21 cellular contexts compared by ENCODE assay signal in the genomic region with DNA sequence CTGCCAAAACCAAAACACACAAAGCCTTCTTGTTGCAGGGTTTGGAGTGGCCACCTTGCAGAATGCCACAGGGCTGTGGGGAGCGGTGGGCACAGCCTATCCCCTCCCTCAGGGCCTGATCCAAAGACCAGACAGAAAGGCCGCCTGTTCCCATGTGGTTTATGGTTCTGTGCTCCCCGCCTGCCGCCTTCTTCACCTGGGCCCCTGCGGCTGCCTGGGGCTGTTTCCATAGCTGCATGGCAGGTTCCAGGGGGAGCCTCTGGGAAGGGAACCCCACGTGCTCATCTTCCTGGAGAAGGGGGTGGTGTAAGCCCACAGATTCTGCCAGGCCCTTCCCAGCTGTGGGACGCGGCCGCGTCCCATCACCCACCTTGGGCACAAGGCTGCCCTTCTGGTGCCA.
DNase-seq lines count a peak whose midpoint lies in the region; ATAC-seq, FAIRE-seq and TF ChIP-seq lines count a peak whose summit lies in the region.
"Had no signal": no experiment of that assay in that cellular context is flagged by ENCODE, and none has a peak within 500 bp of the region (broad histone marks: within the 10 kb centered on the region; RNA-seq: fewer than 3 reads in every experiment).

No MANE protein-coding gene starts in this region.

- intact Hi-C loops in kidney (cut with DNase I) = no loop called here

- DNase-seq in activated effector memory CD4-positive, alpha-beta T cell treated with anti-CD3 and anti-CD28 coated beads, Interleukin-2, amount 50 U/mL, for 16 hours = peak; percentile 43
- DNase-seq in activated effector memory CD4-positive, alpha-beta T cell treated with Interleukin-2 at 50 U/mL for 16 hours = no peak
- DNase-seq in WTC11 (ENCODE audit: low spot score) = no peak
- peak; percentile 43 for DNase-seq in kidney
- DNase-seq in neuronal stem cell (ENCODE audit: low spot score) = no peak
- DNase-seq in islet precursor cell = no peak
- no peak for DNase-seq in NOMO-1 treated with DMSO at 0.1 percent for 48 hours (lab: John Stamatoyannopoulos, UW; ENCODE audit: unreplicated experiment)
- DNase-seq: AML-193; Caco-2; CD4-positive, alpha-beta T cell; IMR-90 had no signal

- no peak overlapping the region for H2BK120ac ChIP-seq in neuronal stem cell (ENCODE audit: low read depth, low read length)

- H3K27me3 Mint-ChIP-seq in WTC11 (ENCODE audit: low read depth) = no peaks in the 10 kb centered on the region; the same call in 1 of the 2 replicates
- H3K27me3 Mint-ChIP-seq: CD4-positive, alpha-beta T cell had no signal

- H3K4me1 ChIP-seq in kidney (ENCODE audit: control insufficient read depth in 1 of 2, insufficient read depth in 1 of 2, low read depth in 1 of 2, low read length in 2 of 2) (no peaks in the 10 kb centered on the region), neuronal stem cell (ENCODE audit: control insufficient read depth in 2 of 2, insufficient read depth in 1 of 2, low read depth in 1 of 2, low read length in 2 of 2) (no peaks in the 10 kb centered on the region)
- H3K4me1 ChIP-seq: A549, HAP-1 had no signal

- no CpG with 5 or more reads among the region's 10 CpGs for WGBS in neuronal stem cell (ENCODE audit: extremely low coverage in 2 of 2, insufficient read length in 2 of 2, insufficient replicate concordance in 1 of 2), 2 donors

- peaks cover 0 to 4% (median 0%) of the 10 kb centered on the region in 3 experiments for H3K27me3 ChIP-seq in neuronal stem cell (ENCODE audit: control insufficient read depth in 3 of 3, insufficient read depth in 3 of 3, low read depth in 1 of 3, low read length in 3 of 3)

- no peak overlapping the region for H4K91ac ChIP-seq in neuronal stem cell (ENCODE audit: low read depth, low read length, poor library complexity)

- no peak overlapping the region for H3K4me2 ChIP-seq in neuronal stem cell (ENCODE audit: insufficient read depth, low read length, poor library complexity, severe bottlenecking)
- H3K4me2 ChIP-seq: A549 had no signal

- H4K8ac ChIP-seq in neuronal stem cell (ENCODE audit: low read depth, low read length) = no peak overlapping the region

- H3K27ac ChIP-seq in kidney (ENCODE audit: low read depth in 2 of 2, low read length in 2 of 2) (no peak overlapping the region), neuronal stem cell (replicated peaks; ENCODE audit: low read length) (no peak overlapping the region)
- H3K27ac ChIP-seq: 22Rv1, A549, C4-2B, HL-60 had no signal

- no peaks in the 10 kb centered on the region for H3K36me3 ChIP-seq in kidney (ENCODE audit: control insufficient read depth in 1 of 2, insufficient read depth in 2 of 2, low read length in 2 of 2)
- no peaks in the 10 kb centered on the region for H3K36me3 ChIP-seq in neuronal stem cell (replicated peaks in 1 of 2; ENCODE audit: control insufficient read depth in 2 of 2, insufficient read depth in 2 of 2, low read length in 2 of 2)
- H3K36me3 ChIP-seq: HAP-1 had no signal

- H2AFZ ChIP-seq in neuronal stem cell (ENCODE audit: low read length) = no peak overlapping the region

- no peak overlapping the region for H2BK15ac ChIP-seq in neuronal stem cell (ENCODE audit: low read length)

- FAIRE-seq in kidney (lab: Jason Lieb, UNC) = no peak
- FAIRE-seq: A549, D721Med, G401.6, GM12891, H1 had no signal

- H3K18ac ChIP-seq in neuronal stem cell (ENCODE audit: low read length) = no peak overlapping the region

- H3K36me3 Mint-ChIP-seq in WTC11 = no peaks in the 10 kb centered on the region

- TF ChIP-seq CTCF in WTC11 (IDR thresholded peaks at IDR 0.05) (no peak), kidney (IDR thresholded peaks at IDR 0.05; ENCODE audit: borderline replicate concordance, extremely low read depth, insufficient read depth) (no peak)

- H3K14ac ChIP-seq in neuronal stem cell (ENCODE audit: low read length) = peak overlapping the region; percentile 64

- no peak overlapping the region for H3K4me3 Mint-ChIP-seq in WTC11
- H3K4me3 Mint-ChIP-seq: CD4-positive, alpha-beta T cell had no signal

- H3K27ac Mint-ChIP-seq in WTC11 = no peak overlapping the region
- H3K27ac Mint-ChIP-seq: CD4-positive, alpha-beta T cell had no signal

- peaks cover 4% of the 10 kb centered on the region; the same call in 1 of the 2 replicates for H3K9me3 Mint-ChIP-seq in WTC11
- H3K9me3 Mint-ChIP-seq: CD4-positive, alpha-beta T cell had no signal

- H3K4me3 ChIP-seq in kidney (ENCODE audit: low read length in 2 of 2) (no peak overlapping the region), neuronal stem cell (ENCODE audit: low read length in 2 of 2) (no peak overlapping the region)
- H3K4me3 ChIP-seq: A549, HAP-1 had no signal

- CTCF ChIA-PET in WTC11 (lab: Charles Lee) = no interaction called here

- H3K4ac ChIP-seq in neuronal stem cell (ENCODE audit: low read length) = no peak overlapping the region

- H3K23ac ChIP-seq in neuronal stem cell (ENCODE audit: low read depth, low read length, poor library complexity) = no peak overlapping the region

- H3K9me3 ChIP-seq in kidney (ENCODE audit: control insufficient read depth in 1 of 2, low read length in 2 of 2) = no peaks in the 10 kb centered on the region
- H3K9me3 ChIP-seq in neuronal stem cell (replicated peaks in 1 of 2; ENCODE audit: control insufficient read depth in 2 of 2, insufficient read depth in 1 of 2, low read depth in 1 of 2, low read length in 2 of 2) = no peaks in the 10 kb centered on the region
- H3K9me3 ChIP-seq: A549, Caco-2, HAP-1 had no signal

- POLR2A ChIA-PET in WTC11 (lab: Charles Lee) = no interaction called here

- H2BK5ac ChIP-seq in neuronal stem cell (ENCODE audit: low read length) = no peak overlapping the region

- no peaks in the 10 kb centered on the region for H3K79me1 ChIP-seq in neuronal stem cell (ENCODE audit: low read depth, low read length)

- no peak overlapping the region for H3K9ac ChIP-seq in kidney (ENCODE audit: low read length in 2 of 2)
- no peak overlapping the region for H3K9ac ChIP-seq in neuronal stem cell (ENCODE audit: low read depth, low read length, poor library complexity)

- ATAC-seq in WTC11 = peak; percentile 60
- ATAC-seq in GM21423 (IDR thresholded peaks at IDR 0.05; ENCODE audit: unreplicated experiment) = no peak
- ATAC-seq: A549 had no signal

- no peak overlapping the region for H2BK12ac ChIP-seq in neuronal stem cell (ENCODE audit: low read length)

- H3K4me1 Mint-ChIP-seq in WTC11 = 0 out of 2 replicates have a peak, but pooled peaks cover 2% of the 10 kb centered on the region

- no peak overlapping the region for H2AK5ac ChIP-seq in neuronal stem cell (ENCODE audit: low read depth, low read length)

TF ChIP-seq in WTC11, 78 proteins besides CTCF, POLR2A, EP300 and RAD21 (continues in another document):
- TF ChIP-seq, protein P1, sequence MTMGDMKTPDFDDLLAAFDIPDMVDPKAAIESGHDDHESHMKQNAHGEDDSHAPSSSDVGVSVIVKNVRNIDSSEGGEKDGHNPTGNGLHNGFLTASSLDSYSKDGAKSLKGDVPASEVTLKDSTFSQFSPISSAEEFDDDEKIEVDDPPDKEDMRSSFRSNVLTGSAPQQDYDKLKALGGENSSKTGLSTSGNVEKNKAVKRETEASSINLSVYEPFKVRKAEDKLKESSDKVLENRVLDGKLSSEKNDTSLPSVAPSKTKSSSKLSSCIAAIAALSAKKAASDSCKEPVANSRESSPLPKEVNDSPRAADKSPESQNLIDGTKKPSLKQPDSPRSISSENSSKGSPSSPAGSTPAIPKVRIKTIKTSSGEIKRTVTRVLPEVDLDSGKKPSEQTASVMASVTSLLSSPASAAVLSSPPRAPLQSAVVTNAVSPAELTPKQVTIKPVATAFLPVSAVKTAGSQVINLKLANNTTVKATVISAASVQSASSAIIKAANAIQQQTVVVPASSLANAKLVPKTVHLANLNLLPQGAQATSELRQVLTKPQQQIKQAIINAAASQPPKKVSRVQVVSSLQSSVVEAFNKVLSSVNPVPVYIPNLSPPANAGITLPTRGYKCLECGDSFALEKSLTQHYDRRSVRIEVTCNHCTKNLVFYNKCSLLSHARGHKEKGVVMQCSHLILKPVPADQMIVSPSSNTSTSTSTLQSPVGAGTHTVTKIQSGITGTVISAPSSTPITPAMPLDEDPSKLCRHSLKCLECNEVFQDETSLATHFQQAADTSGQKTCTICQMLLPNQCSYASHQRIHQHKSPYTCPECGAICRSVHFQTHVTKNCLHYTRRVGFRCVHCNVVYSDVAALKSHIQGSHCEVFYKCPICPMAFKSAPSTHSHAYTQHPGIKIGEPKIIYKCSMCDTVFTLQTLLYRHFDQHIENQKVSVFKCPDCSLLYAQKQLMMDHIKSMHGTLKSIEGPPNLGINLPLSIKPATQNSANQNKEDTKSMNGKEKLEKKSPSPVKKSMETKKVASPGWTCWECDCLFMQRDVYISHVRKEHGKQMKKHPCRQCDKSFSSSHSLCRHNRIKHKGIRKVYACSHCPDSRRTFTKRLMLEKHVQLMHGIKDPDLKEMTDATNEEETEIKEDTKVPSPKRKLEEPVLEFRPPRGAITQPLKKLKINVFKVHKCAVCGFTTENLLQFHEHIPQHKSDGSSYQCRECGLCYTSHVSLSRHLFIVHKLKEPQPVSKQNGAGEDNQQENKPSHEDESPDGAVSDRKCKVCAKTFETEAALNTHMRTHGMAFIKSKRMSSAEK (CRISPR knock-in tag; IDR thresholded peaks at IDR 0.05; ENCODE audit: borderline replicate concordance) = no peak
- no peak for TF ChIP-seq PRRX2 (CRISPR knock-in tag; IDR thresholded peaks at IDR 0.05)
- TF ChIP-seq TP53 (CRISPR knock-in tag; IDR thresholded peaks at IDR 0.05) = no peak
- no peak for TF ChIP-seq TEAD4 (CRISPR knock-in tag; IDR thresholded peaks at IDR 0.05)
- no peak for TF ChIP-seq ESRRA (CRISPR knock-in tag; IDR thresholded peaks at IDR 0.05; ENCODE audit: borderline replicate concordance)
- TF ChIP-seq, protein P2, sequence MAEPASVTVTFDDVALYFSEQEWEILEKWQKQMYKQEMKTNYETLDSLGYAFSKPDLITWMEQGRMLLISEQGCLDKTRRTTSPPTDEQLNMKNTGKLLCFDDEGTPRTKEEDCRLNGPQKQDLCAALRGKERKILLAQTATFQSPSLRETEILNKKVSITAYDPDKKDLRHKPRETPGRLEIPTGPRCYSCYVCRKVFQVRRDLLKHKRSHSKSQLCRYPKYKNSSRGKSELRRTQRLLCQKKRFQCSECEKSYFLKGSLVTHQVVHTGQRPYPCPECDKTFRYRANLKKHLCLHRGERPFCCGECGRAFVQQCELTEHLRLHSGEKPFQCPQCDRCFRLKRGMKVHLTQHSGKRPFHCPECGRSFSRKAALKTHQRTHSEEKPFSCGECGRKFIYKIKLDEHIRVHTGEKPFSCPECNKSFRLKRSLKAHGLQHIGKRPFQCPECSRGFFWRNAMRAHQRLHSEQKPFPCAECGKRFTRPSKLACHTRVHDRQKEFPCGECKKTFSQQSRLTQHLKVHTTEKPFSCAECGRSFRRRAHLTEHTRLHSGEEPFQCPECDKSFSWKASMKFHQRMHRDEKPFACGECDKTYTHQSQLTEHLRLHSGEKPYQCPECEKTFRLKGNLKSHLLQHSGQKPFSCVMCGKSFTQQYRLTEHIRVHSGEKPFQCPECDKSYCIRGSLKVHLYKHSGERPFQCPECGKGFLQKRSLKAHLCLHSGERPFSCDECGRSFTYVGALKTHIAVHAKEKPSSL (CRISPR knock-in tag; conservative IDR thresholded peaks at IDR 0.05) = no peak

Comparison
In these comparisons a context has a peak if more than half of its experiments do, and no peak if none do; other contexts are left out.
1. DNase-seq: peak in activated effector memory CD4-positive, alpha-beta T cell treated with anti-CD3 and anti-CD28 coated beads, Interleukin-2, amount 50 U/mL, for 16 hours (single experiment) and kidney (single experiment); none in activated effector memory CD4-positive, alpha-beta T cell treated with Interleukin-2 at 50 U/mL for 16 hours (single experiment), WTC11 (single experiment), neuronal stem cell (single experiment), islet precursor cell (single experiment) and NOMO-1 treated with DMSO at 0.1 percent for 48 hours (single experiment).